In the genomic region with DNA sequence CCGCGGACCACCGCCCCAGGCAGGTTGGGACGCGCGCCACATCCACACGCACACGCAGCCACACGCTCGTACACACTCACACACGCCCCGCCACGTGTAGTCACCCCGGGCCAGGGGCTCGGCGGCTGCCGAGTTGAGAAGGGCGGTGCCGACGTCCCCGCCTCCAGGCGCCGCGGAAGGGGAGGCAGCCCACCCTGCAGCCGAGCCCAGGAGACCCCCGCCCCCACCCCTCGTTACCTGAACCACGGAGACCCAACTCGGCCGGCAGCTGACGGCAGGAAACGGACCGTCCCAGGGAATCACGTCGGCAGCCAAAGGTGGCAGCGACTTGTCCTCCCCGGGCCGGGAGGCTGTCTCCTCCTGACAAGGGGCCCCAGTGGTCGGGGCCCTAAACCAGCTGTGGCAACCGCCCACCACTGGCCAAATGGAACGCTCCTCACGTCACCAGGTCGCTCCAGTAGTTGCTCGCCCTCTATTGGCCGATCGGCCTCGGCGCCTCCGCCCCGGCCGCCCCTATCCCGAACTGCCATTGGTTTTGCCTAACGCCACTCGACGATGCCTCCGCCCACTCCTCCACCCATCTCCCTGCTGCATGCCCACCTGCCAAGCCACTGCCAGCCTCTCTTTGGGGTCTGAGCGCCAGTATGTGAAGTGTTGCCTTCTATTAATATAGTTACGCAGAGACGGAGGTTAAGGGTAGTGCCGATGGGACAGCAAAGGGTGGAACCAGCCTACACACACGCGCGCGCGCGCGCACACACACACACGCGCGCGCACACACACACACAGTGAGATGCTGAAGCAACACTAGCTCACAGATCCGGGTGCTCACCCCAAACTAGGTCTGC, we compare ENCODE assay signal across 8 cellular contexts. TPM values are rescaled to one million over a fixed set of nuclear protein-coding genes. Genes with fewer than 3 reads are reported as not detected.
DNase-seq lines count a peak whose midpoint lies in the region; ATAC-seq and TF ChIP-seq lines count a peak whose summit lies in the region.

ZDHHC9 (minus strand) TSS at position 428 of the 848 bp plus-strand sequence. CDS start 1,941 bp downstream, outside the sequence.

- WGBS in esophagus muscularis mucosa, result 33% methylated on average over 46 of the region's 72 CpGs

- H3K27ac ChIP-seq in esophagus muscularis mucosa (replicated peaks in 1 of 4) (peak within 1 kb of the TSS; percentile 73 to 86 (median 79)), muscle layer of duodenum (ENCODE audit: low read length) (peak within 1 kb of the TSS; percentile 67)

- H3K36me3 ChIP-seq in esophagus muscularis mucosa, result peaks cover 0 to 13% (median 5%) of the 10 kb centered on the region in 4 donors
- peaks cover 0 to 5% of the 10 kb centered on the region in 2 donors for H3K36me3 ChIP-seq in muscle layer of duodenum (ENCODE audit: control insufficient read depth in 1 of 2, insufficient read depth in 2 of 2, low read length in 2 of 2)

- H3K4me1 ChIP-seq in esophagus muscularis mucosa, result peaks cover 0 to 15% (median 11%) of the 10 kb centered on the region in 4 donors
- peaks cover 0 to 3% of the 10 kb centered on the region in 2 donors for H3K4me1 ChIP-seq in muscle layer of duodenum (ENCODE audit: control insufficient read depth in 1 of 2, insufficient read depth in 2 of 2, low read length in 2 of 2)

- peak; percentile 99 for ATAC-seq in GM21723 (IDR thresholded peaks at IDR 0.05; ENCODE audit: unreplicated experiment)

- peak; percentile 21 for TF ChIP-seq POLR2A in esophagus muscularis mucosa (IDR thresholded peaks at IDR 0.05; ENCODE audit: low read depth)

- DNase-seq in DMS153 treated with DMSO at 0.1 percent for 48 hours (lab: John Stamatoyannopoulos, UW; ENCODE audit: unreplicated experiment) (peak; percentile 89), KG1 (lab: John Stamatoyannopoulos, UW) (peak; percentile 76), esophagus muscularis mucosa (ENCODE audit: extremely low spot score) (peak; percentile 96)
- DNase-seq in activated T-cell treated with anti-CD3 and anti-CD28 coated beads, Interleukin-2, amount 50 U/mL, for 48 hours, result peak; percentile 88 to 90
- peak; percentile 56 for DNase-seq in stimulated activated CD8-positive, alpha-beta memory T cell treated with anti-CD3 and anti-CD28 coated beads, Interleukin-7, amount 100 ng/mL, for 24 hours (ENCODE audit: low read depth)

- intact Hi-C loops in esophagus muscularis mucosa (cut with DNase I), result loop anchor here (10.0 kb wide), 1 partner anchor 221 kb away; no protein-coding TSS in a partner anchor

- no peaks in the 10 kb centered on the region for H3K9me3 ChIP-seq in esophagus muscularis mucosa
- H3K9me3 ChIP-seq in muscle layer of duodenum (ENCODE audit: control insufficient read depth in 1 of 2, low read length in 2 of 2), result no peaks in the 10 kb centered on the region

- TF ChIP-seq CTCF in esophagus muscularis mucosa (IDR thresholded peaks at IDR 0.05), result peak in 1 of 3 experiments; percentile 8

- peak within 1 kb of the TSS; percentile 68 to 81 (median 72) for H3K4me3 ChIP-seq in esophagus muscularis mucosa
- peak within 1 kb of the TSS; percentile 73 to 76 for H3K4me3 ChIP-seq in muscle layer of duodenum (ENCODE audit: low read depth in 1 of 2, low read length in 2 of 2)

- no peak for TF ChIP-seq EP300 in esophagus muscularis mucosa (IDR thresholded peaks at IDR 0.05)

- H3K27me3 ChIP-seq in esophagus muscularis mucosa (no peaks in the 10 kb centered on the region), muscle layer of duodenum (ENCODE audit: low read depth, low read length) (no peaks in the 10 kb centered on the region)

TF ChIP-seq in PFSK-1, 5 proteins besides CTCF, POLR2A, EP300 and RAD21:
- TF ChIP-seq TAF1 (IDR thresholded peaks at IDR 0.05; ENCODE audit: borderline replicate concordance, insufficient read depth, low read length), result no peak
- TF ChIP-seq POLR2AphosphoS5 (IDR thresholded peaks at IDR 0.05; ENCODE audit: low read depth, low read length), result 0 out of 2 replicates have a peak, but pooled peaks have one; percentile 21
- peak; percentile 36; the same call in 1 of the 2 replicates for TF ChIP-seq SIN3A (IDR thresholded peaks at IDR 0.05; ENCODE audit: borderline replicate concordance, insufficient read depth, low read length)
- TF ChIP-seq REST (IDR thresholded peaks at IDR 0.05; ENCODE audit: insufficient read depth in 1 of 2, low read depth in 2 of 2, low read length in 2 of 2), result no peak
- TF ChIP-seq FOXP2 (optimal IDR thresholded peaks at IDR 0.05; ENCODE audit: borderline replicate concordance, extremely low read depth, extremely low read length, insufficient read depth), result peak; percentile 57

RNA-seq across cellular contexts. Expression of gene ZDHHC9, which starts in this region (rescaled TPM):
- 14.8 TPM for polyA plus RNA-seq in PFSK-1 (2012; ENCODE audit: insufficient read length, low read depth)
- total RNA-seq in esophagus muscularis mucosa, result 10 to 100 TPM in 3 of 4 donors, 1 to 10 TPM in 1; 4.2 to 19.7 (median 13.1) TPM

Comparison
In these comparisons a context has a peak if more than half of its experiments do, and no peak if none do; other contexts are left out.
1. Peak in every context shown above with its lines: DNase-seq, ATAC-seq, H3K4me3 ChIP-seq and H3K27ac ChIP-seq.